1 cellular context compared by ENCODE assay signal in the genomic region with DNA sequence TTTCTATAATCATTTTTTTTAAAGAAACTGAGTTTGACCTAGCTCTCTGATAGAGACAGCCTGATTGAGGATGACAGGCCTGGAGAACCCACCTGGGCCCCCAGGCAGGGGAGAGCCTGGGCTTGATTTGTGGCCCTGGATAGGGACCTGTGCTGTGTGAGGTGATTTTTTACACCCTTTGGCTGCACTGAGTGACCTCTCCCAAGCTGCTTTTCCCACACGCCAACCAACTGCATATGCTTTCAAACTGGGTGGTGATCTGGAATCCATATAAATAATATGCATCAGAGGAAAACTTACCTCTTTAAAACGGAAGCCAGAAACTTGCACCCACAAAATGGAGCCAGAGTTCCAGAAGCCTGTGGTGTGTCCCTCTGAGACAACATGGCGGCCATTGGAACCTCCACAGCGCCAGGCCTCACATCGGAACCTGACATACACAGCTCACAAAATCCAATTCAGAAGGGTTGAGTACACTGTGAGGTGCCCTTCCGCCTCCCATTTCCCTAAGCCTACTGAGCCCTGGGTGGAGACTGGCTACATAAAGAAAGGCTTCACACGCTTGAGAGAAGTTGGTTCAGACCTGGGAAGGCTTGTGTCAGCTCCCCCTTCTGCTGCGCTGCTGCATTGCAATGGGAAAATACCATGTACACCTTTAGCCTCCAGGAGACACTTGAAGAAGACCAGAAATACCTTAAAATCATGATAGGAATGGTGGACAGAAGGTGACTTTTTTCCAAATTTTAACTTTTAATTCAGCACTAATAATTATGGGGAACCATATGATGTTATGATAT.
TF ChIP-seq lines count a peak whose summit lies in the region.

No MANE protein-coding gene starts in this region.

TF ChIP-seq in SK-N-SH, 30 proteins besides CTCF, POLR2A, EP300 and RAD21 (continued from another document):
- TF ChIP-seq SIN3A (IDR thresholded peaks at IDR 0.05; ENCODE audit: borderline replicate concordance, low read depth, low read length): no peak
- no peak for TF ChIP-seq FOXJ3 (CRISPR knock-in tag; IDR thresholded peaks at IDR 0.05)
- TF ChIP-seq, protein P1, sequence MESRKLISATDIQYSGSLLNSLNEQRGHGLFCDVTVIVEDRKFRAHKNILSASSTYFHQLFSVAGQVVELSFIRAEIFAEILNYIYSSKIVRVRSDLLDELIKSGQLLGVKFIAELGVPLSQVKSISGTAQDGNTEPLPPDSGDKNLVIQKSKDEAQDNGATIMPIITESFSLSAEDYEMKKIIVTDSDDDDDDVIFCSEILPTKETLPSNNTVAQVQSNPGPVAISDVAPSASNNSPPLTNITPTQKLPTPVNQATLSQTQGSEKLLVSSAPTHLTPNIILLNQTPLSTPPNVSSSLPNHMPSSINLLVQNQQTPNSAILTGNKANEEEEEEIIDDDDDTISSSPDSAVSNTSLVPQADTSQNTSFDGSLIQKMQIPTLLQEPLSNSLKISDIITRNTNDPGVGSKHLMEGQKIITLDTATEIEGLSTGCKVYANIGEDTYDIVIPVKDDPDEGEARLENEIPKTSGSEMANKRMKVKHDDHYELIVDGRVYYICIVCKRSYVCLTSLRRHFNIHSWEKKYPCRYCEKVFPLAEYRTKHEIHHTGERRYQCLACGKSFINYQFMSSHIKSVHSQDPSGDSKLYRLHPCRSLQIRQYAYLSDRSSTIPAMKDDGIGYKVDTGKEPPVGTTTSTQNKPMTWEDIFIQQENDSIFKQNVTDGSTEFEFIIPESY (IDR thresholded peaks at IDR 0.05; ENCODE audit: borderline replicate concordance, low read depth): no peak
- TF ChIP-seq SMC3 (IDR thresholded peaks at IDR 0.05; ENCODE audit: low read depth, low read length): no peak
